ENCODE assay signal across 22 cellular contexts in genomic region chr18:58657081-58657480, GRCh38. TPM values are rescaled to one million over a fixed set of nuclear protein-coding genes. Genes with fewer than 3 reads are reported as not detected.
A peak's percentile ranks its signal among the peaks of the same experiment; 100 is the strongest.
DNase-seq lines count a peak whose midpoint lies in the region; ATAC-seq, FAIRE-seq and TF ChIP-seq lines count a peak whose summit lies in the region.
"Had no signal": no experiment of that assay in that cellular context is flagged by ENCODE, and none has a peak within 500 bp of the region (broad histone marks: within the 10 kb centered on the region; RNA-seq: fewer than 3 reads in every experiment).

No MANE protein-coding gene starts in this region.

- no peak for ATAC-seq in naive B cell (ENCODE audit: low read depth in 2 of 2)
- no peak for ATAC-seq in PC-3
- ATAC-seq in GM21576 (IDR thresholded peaks at IDR 0.05; ENCODE audit: unreplicated experiment), result no peak

- no peaks in the 10 kb centered on the region for H3K27me3 ChIP-seq in CD4-positive, alpha-beta memory T cell (ENCODE audit: insufficient read depth, low read length)
- no peaks in the 10 kb centered on the region for H3K27me3 ChIP-seq in PC-3 (ENCODE audit: low read length)
- H3K27me3 ChIP-seq: SJCRH30 had no signal

- H3K4me2 ChIP-seq in OCI-LY7 (ENCODE audit: low read length) (peak overlapping the region; percentile 66; the same call in 1 of the 2 replicates), PC-3 (ENCODE audit: low read length) (no peak overlapping the region)
- H3K4me2 ChIP-seq: smooth muscle cell had no signal

- no peaks in the 10 kb centered on the region for H3K36me3 ChIP-seq in CD4-positive, alpha-beta memory T cell (ENCODE audit: insufficient read depth, low read length)
- H3K36me3 ChIP-seq in OCI-LY7 (ENCODE audit: insufficient read depth, low read length) (no peaks in the 10 kb centered on the region), PC-3 (ENCODE audit: low read depth, low read length) (no peaks in the 10 kb centered on the region)
- H3K36me3 ChIP-seq: SJCRH30, thoracic aorta, WERI-Rb-1 had no signal

- H3K4me3 ChIP-seq in CD4-positive, alpha-beta memory T cell (ENCODE audit: low read length in 2 of 2), result peak overlapping the region in 1 of 2 donors; percentile 44
- H3K4me3 ChIP-seq in OCI-LY7 (ENCODE audit: low read depth, low read length, poor library complexity, severe bottlenecking) (no peak overlapping the region), PC-3 (ENCODE audit: low read length) (no peak overlapping the region)
- H3K4me3 ChIP-seq: coronary artery, SJCRH30, smooth muscle cell, thoracic aorta had no signal

- H4K20me1 ChIP-seq in OCI-LY7 (ENCODE audit: insufficient read depth, low read length), result no peaks in the 10 kb centered on the region
- no peaks in the 10 kb centered on the region for H4K20me1 ChIP-seq in PC-3 (ENCODE audit: low read length)

- H3K4me1 Mint-ChIP-seq in CD4-positive, alpha-beta memory T cell, result peaks cover 52 to 85% (median 72%) of the 10 kb centered on the region in 4 donors
- H3K4me1 Mint-ChIP-seq in naive B cell, result peaks cover 66 to 87% (median 84%) of the 10 kb centered on the region in 3 donors

- H3K36me3 Mint-ChIP-seq in CD4-positive, alpha-beta memory T cell, result peaks cover 0 to 26% of the 10 kb centered on the region in 2 donors
- peaks cover 15 to 38% of the 10 kb centered on the region in 2 donors for H3K36me3 Mint-ChIP-seq in naive B cell

- peak overlapping the region; percentile 53 for H3K27ac ChIP-seq in CD4-positive, alpha-beta memory T cell (ENCODE audit: low read depth, low read length)
- no peak overlapping the region for H3K27ac ChIP-seq in OCI-LY7 (ENCODE audit: low read depth, low read length, poor library complexity, severe bottlenecking)
- H3K27ac ChIP-seq in PC-3 (ENCODE audit: low read length), result no peak overlapping the region
- H3K27ac ChIP-seq: coronary artery, SJCRH30, thoracic aorta, WERI-Rb-1 had no signal

- H3K4me3 Mint-ChIP-seq in CD4-positive, alpha-beta memory T cell, result peak overlapping the region in 5 of 8 donors; percentile 17 to 87 (median 79)
- peak overlapping the region; percentile 3 to 99 (median 86) for H3K4me3 Mint-ChIP-seq in naive B cell

- H3K27me3 Mint-ChIP-seq in CD4-positive, alpha-beta memory T cell, result no peaks in the 10 kb centered on the region
- no peaks in the 10 kb centered on the region for H3K27me3 Mint-ChIP-seq in naive B cell

- no peaks in the 10 kb centered on the region for H3K9me3 ChIP-seq in CD4-positive, alpha-beta memory T cell (ENCODE audit: control insufficient read depth in 1 of 2, low read length in 2 of 2)
- H3K9me3 ChIP-seq in OCI-LY7 (ENCODE audit: low read length) (peaks cover 7% of the 10 kb centered on the region; the same call in 1 of the 2 replicates), PC-3 (ENCODE audit: low read length) (no peaks in the 10 kb centered on the region)
- H3K9me3 ChIP-seq: SJCRH30 had no signal

- FAIRE-seq in GM12892 (lab: Jason Lieb, UNC), result peak; percentile 87
- FAIRE-seq: endometrium, HTR-8/SVneo, RCC 7860 had no signal

- H3K9ac ChIP-seq in PC-3 (ENCODE audit: low read length), result no peak overlapping the region

- no peak overlapping the region; the same call in 1 of the 2 replicates for H2AFZ ChIP-seq in OCI-LY7 (ENCODE audit: low read length)
- H2AFZ ChIP-seq in PC-3 (ENCODE audit: low read length), result no peak overlapping the region

- no peak for DNase-seq in CD4-positive, alpha-beta memory T cell
- DNase-seq in GM12892 (ENCODE audit: insufficient read length) (no peak), OCI-LY7 (ENCODE audit: low spot score) (no peak), naive B cell (no peak), PC-3 (no peak), NCI-H1092 treated with DMSO at 0.1 percent for 48 hours (lab: John Stamatoyannopoulos, UW) (no peak)
- DNase-seq: activated CD4-positive, alpha-beta T cell treated with anti-CD3 and anti-CD28 coated beads, Interleukin-2, amount 50 U/mL, for 4 hours; amygdala; COR-L47; DND-41; NK-92 treated with Interleukin-12 subunit alpha and Interleukin-12 subunit beta, amount 100 ng/mL, for 24 hours; retina; SJCRH30; stimulated activated naive CD4-positive, alpha-beta T cell treated with Interleukin-2 at 50 U/mL for 16 hours; WERI-Rb-1 had no signal

- no peaks in the 10 kb centered on the region for H3K9me2 ChIP-seq in OCI-LY7 (ENCODE audit: insufficient read depth, low read length)
- H3K9me2 ChIP-seq in PC-3 (replicated peaks; ENCODE audit: low read length), result no peaks in the 10 kb centered on the region

- peaks cover 0 to 13% (median 7%) of the 10 kb centered on the region in 8 donors for H3K9me3 Mint-ChIP-seq in CD4-positive, alpha-beta memory T cell
- peaks cover 5 to 29% (median 16%) of the 10 kb centered on the region in 7 donors for H3K9me3 Mint-ChIP-seq in naive B cell

- BruUV-seq in OCI-LY7 (replicated peaks; lab: Mats Ljungman, UMichigan), result no TSS peak
- BruUV-seq in PC-3 (replicated peaks; lab: Mats Ljungman, UMichigan), result no TSS peak

- peaks cover 77% of the 10 kb centered on the region for H3K4me1 ChIP-seq in CD4-positive, alpha-beta memory T cell (ENCODE audit: insufficient read depth, low read length)
- H3K4me1 ChIP-seq in OCI-LY7 (ENCODE audit: insufficient read depth, low read length, poor library complexity, severe bottlenecking), result peaks cover 47% of the 10 kb centered on the region
- H3K4me1 ChIP-seq in PC-3 (ENCODE audit: insufficient read depth, low read length), result 0 out of 2 replicates have a peak, but pooled peaks cover 3% of the 10 kb centered on the region
- H3K4me1 ChIP-seq: SJCRH30 had no signal

- intact Hi-C loops in CD4-positive, alpha-beta memory T cell (cut with micrococcal nuclease), result loop anchor here (5.0 kb wide), 2 partner anchors 40 to 115 kb away; no protein-coding TSS in a partner anchor
- intact Hi-C loops in OCI-LY7 (cut with micrococcal nuclease; ENCODE audit: unreplicated experiment), result no loop called here
- intact Hi-C loops in PC-3 (cut with micrococcal nuclease), result no loop called here

- H3K27ac Mint-ChIP-seq in CD4-positive, alpha-beta memory T cell, result peak overlapping the region in 5 of 7 donors; percentile 65 to 95 (median 83)
- H3K27ac Mint-ChIP-seq in naive B cell, result peak overlapping the region in 5 of 6 donors; percentile 37 to 97 (median 85)

- H3K79me2 ChIP-seq in OCI-LY7 (ENCODE audit: insufficient read depth, low read depth, low read length) (no peaks in the 10 kb centered on the region), PC-3 (ENCODE audit: low read length) (no peaks in the 10 kb centered on the region)

- CTCF ChIA-PET in CD4-positive, alpha-beta memory T cell (lab: Charles Lee; ENCODE audit: partially characterized antibody), result interaction anchor here (0.8 to 2.9 kb wide), 3 partner anchors 15 to 128 kb away, joined by 3 to 15 read pairs (median 5); no protein-coding TSS in a partner anchor
- CTCF ChIA-PET in OCI-LY7 (lab: Charles Lee; ENCODE audit: unreplicated experiment), result no interaction called here
- CTCF ChIA-PET in PC-3 (lab: Charles Lee), result no interaction called here

- TF ChIP-seq POLR2A in GM12892 (IDR thresholded peaks at IDR 0.05; ENCODE audit: low read depth, low read length), result no peak; the same call in 1 of the 2 replicates

- TF ChIP-seq CTCF in OCI-LY7 (conservative IDR thresholded peaks at IDR 0.05; ENCODE audit: low read length) (no peak), PC-3 (conservative IDR thresholded peaks at IDR 0.05; ENCODE audit: low read depth, low read length) (no peak)

- POLR2A ChIA-PET in CD4-positive, alpha-beta memory T cell (lab: Charles Lee; ENCODE audit: partially characterized antibody), result interaction anchor here (0.9 to 6.0 kb wide), 6 partner anchors 9 to 53 kb away, joined by 3 to 160 read pairs (median 10); partner anchors contain the start of gene MALT1
- POLR2A ChIA-PET in OCI-LY7 (lab: Charles Lee), result no interaction called here
- POLR2A ChIA-PET in PC-3 (lab: Charles Lee; ENCODE audit: unreplicated experiment), result no interaction called here

- H3F3A ChIP-seq in PC-3 (ENCODE audit: low read length, unreplicated experiment), result no peaks in the 10 kb centered on the region

RNA-seq across cellular contexts. Expression of gene MALT1, which starts 14.2 kb away (rescaled TPM):
- 10 to 100 TPM; 90.4 to 96.7 TPM for total RNA-seq in CD4-positive, alpha-beta memory T cell
- 10 to 100 TPM; 60.3 to 64.4 TPM for polyA plus RNA-seq in CD4-positive, alpha-beta memory T cell
- polyA plus RNA-seq in GM12892 (2012; ENCODE audit: missing spikeins), result 44.0 TPM
- 14.4 and 15.5 TPM in 2 replicates for total RNA-seq in OCI-LY7 (2014; rRNA removed; shearing (Covaris generic))
- total RNA-seq in OCI-LY7 (2022) (18.5 and 20.4 TPM in 2 replicates), PC-3 (2014; rRNA removed) (24.2 and 26.3 TPM in 2 replicates)
- 10 to 100 TPM; 57.8 to 85.2 (median 63.0) TPM for polyA plus RNA-seq in naive B cell (ENCODE audit: low read depth in 6 of 6)

RNA-seq across cellular contexts. Expression of gene ALPK2, which starts 28.2 kb away (rescaled TPM):
- 1 to 10 TPM; 1.5 to 1.9 TPM for total RNA-seq in CD4-positive, alpha-beta memory T cell
- polyA plus RNA-seq in CD4-positive, alpha-beta memory T cell, result under 1 TPM in 1 of 2 donors, not detected in 1; 0.30 TPM
- polyA plus RNA-seq in GM12892 (2012; ENCODE audit: missing spikeins), result 4.3 TPM
- not detected in 2 replicates for total RNA-seq in OCI-LY7 (2014; rRNA removed; shearing (Covaris generic))
- not detected in 2 replicates for total RNA-seq in OCI-LY7 (2022)
- polyA plus RNA-seq in naive B cell (ENCODE audit: low read depth in 6 of 6), result under 1 TPM in 3 of 6 donors, not detected in 3; 0.13 to 0.33 (median 0.18) TPM
- 0.04 TPM in 1 of 2 replicates, not detected in the other for total RNA-seq in PC-3 (2014; rRNA removed)
- total RNA-seq: thoracic aorta had no signal
